Comparison of ENCODE assay signal across 14 cellular contexts in the genomic region with DNA sequence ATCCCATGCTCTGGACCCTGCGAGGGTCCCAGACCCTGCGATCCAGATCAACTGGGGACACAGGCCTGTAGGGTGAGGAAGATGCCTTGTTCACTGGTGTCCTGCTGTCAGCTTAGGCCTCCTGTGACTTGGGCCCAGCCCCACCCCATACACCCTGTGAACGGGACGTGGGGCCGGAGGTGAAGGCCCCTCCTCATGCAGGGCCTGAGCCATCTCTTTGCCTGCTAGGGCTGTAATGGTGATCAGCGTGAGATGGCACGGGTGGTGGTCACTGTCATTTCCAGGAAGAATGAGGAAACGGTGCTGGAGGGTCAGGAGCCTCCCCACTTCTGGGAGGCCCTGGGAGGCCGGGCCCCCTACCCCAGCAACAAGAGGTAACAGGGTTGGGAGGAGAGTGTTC. TPM values are rescaled to one million over a fixed set of nuclear protein-coding genes. Genes with fewer than 3 reads are reported as not detected.
DNase-seq lines count a peak whose midpoint lies in the region; ATAC-seq lines count a peak whose summit lies in the region.
"Had no signal": no experiment of that assay in that cellular context is flagged by ENCODE, and none has a peak within 500 bp of the region (broad histone marks: within the 10 kb centered on the region; RNA-seq: fewer than 3 reads in every experiment).

No MANE protein-coding gene starts in this region.

- H3K9me3 Mint-ChIP-seq in activated naive CD4-positive, alpha-beta T cell treated with anti-CD3 and anti-CD28 coated beads for 36 hours = no peaks in the 10 kb centered on the region
- H3K9me3 Mint-ChIP-seq in activated T-helper 17 cell treated with anti-CD3 and anti-CD28 coated beads, Interleukin-2, amount 50 U/mL, for 72 hours = no peaks in the 10 kb centered on the region
- H3K9me3 Mint-ChIP-seq: activated CD4-positive, alpha-beta T cell treated with anti-CD3 and anti-CD28 coated beads, Interleukin-2, amount 10 ng/mL, durations not matched to agents 7 days and 5 days; activated T-cell treated with anti-CD3 and anti-CD28 coated beads, Interleukin-2, amount 50 U/mL, for 4 hours had no signal

- no peak for ATAC-seq in activated T-helper 17 cell treated with anti-CD3 and anti-CD28 coated beads, Interleukin-2, amount 50 U/mL, for 72 hours (replicated peaks)
- ATAC-seq in HG02759 (IDR thresholded peaks at IDR 0.05; ENCODE audit: unreplicated experiment) = no peak

- CTCF ChIA-PET in activated naive CD4-positive, alpha-beta T cell treated with anti-CD3 and anti-CD28 coated beads for 36 hours (lab: Charles Lee) = interaction anchor here (1.0 to 4.0 kb wide), 6 partner anchors 9 to 149 kb away, joined by 3 to 35 read pairs (median 6); no protein-coding TSS in a partner anchor

- no peak for DNase-seq in activated naive CD4-positive, alpha-beta T cell treated with anti-CD3 and anti-CD28 coated beads for 36 hours
- DNase-seq in activated naive CD4-positive, alpha-beta T cell (lab: John Stamatoyannopoulos, UW) = no peak
- DNase-seq in NK-92 (lab: John Stamatoyannopoulos, UW; ENCODE audit: unreplicated experiment) = no peak
- no peak for DNase-seq in NCI-H1694 treated with DMSO at 0.1 percent for 48 hours (lab: John Stamatoyannopoulos, UW)
- DNase-seq: amniotic stem cell had no signal

- peak overlapping the region; percentile 90 to 96 for H3K27ac ChIP-seq in mucosa of rectum (ENCODE audit: low read depth in 2 of 2, low read length in 2 of 2)
- H3K27ac ChIP-seq in temporal lobe (ENCODE audit: low read depth, low read length) = peak overlapping the region; percentile 95
- H3K27ac ChIP-seq: lower lobe of right lung, SK-N-MC had no signal

- peaks cover 20% of the 10 kb centered on the region for H3K4me1 Mint-ChIP-seq in activated naive CD4-positive, alpha-beta T cell treated with anti-CD3 and anti-CD28 coated beads for 36 hours (ENCODE audit: low read depth)
- H3K4me1 Mint-ChIP-seq in activated T-helper 17 cell treated with anti-CD3 and anti-CD28 coated beads, Interleukin-2, amount 50 U/mL, for 72 hours = peaks cover 23% of the 10 kb centered on the region

- no peaks in the 10 kb centered on the region for H3K27me3 Mint-ChIP-seq in activated naive CD4-positive, alpha-beta T cell treated with anti-CD3 and anti-CD28 coated beads for 36 hours (ENCODE audit: low read depth)
- H3K27me3 Mint-ChIP-seq in activated T-helper 17 cell treated with anti-CD3 and anti-CD28 coated beads, Interleukin-2, amount 50 U/mL, for 72 hours = no peaks in the 10 kb centered on the region
- H3K27me3 Mint-ChIP-seq: activated CD4-positive, alpha-beta T cell treated with anti-CD3 and anti-CD28 coated beads, Interleukin-2, amount 10 ng/mL, durations not matched to agents 7 days and 5 days had no signal

- H3K4me3 ChIP-seq in mucosa of rectum (ENCODE audit: low read length in 2 of 2) = no peak overlapping the region
- H3K4me3 ChIP-seq: A549, lower lobe of right lung, SK-N-MC had no signal

- peaks cover 53 to 57% of the 10 kb centered on the region in 2 donors for H3K36me3 ChIP-seq in mucosa of rectum (ENCODE audit: control insufficient read depth in 2 of 2, insufficient read depth in 2 of 2, low read length in 2 of 2)

- no peaks in the 10 kb centered on the region for H3K27me3 ChIP-seq in mucosa of rectum (ENCODE audit: control insufficient read depth in 2 of 2, insufficient read depth in 2 of 2, low read length in 2 of 2)

- H3K27ac Mint-ChIP-seq in activated naive CD4-positive, alpha-beta T cell treated with anti-CD3 and anti-CD28 coated beads for 36 hours = peak overlapping the region; percentile 70
- H3K27ac Mint-ChIP-seq in activated T-helper 17 cell treated with anti-CD3 and anti-CD28 coated beads, Interleukin-2, amount 50 U/mL, for 72 hours = peak overlapping the region; percentile 81
- H3K27ac Mint-ChIP-seq: activated CD4-positive, alpha-beta T cell treated with anti-CD3 and anti-CD28 coated beads, Interleukin-2, amount 10 ng/mL, durations not matched to agents 7 days and 5 days had no signal

- peak overlapping the region; percentile 44 to 75 for H3K9ac ChIP-seq in mucosa of rectum (ENCODE audit: low read depth in 1 of 2, low read length in 2 of 2)

- peaks cover 18% of the 10 kb centered on the region for H3K36me3 Mint-ChIP-seq in activated naive CD4-positive, alpha-beta T cell treated with anti-CD3 and anti-CD28 coated beads for 36 hours (ENCODE audit: low read depth)
- peaks cover 28% of the 10 kb centered on the region for H3K36me3 Mint-ChIP-seq in activated T-helper 17 cell treated with anti-CD3 and anti-CD28 coated beads, Interleukin-2, amount 50 U/mL, for 72 hours (ENCODE audit: low read depth)

- H3K4me3 Mint-ChIP-seq in activated naive CD4-positive, alpha-beta T cell treated with anti-CD3 and anti-CD28 coated beads for 36 hours = no peak overlapping the region
- H3K4me3 Mint-ChIP-seq in activated T-helper 17 cell treated with anti-CD3 and anti-CD28 coated beads, Interleukin-2, amount 50 U/mL, for 72 hours = no peak overlapping the region
- H3K4me3 Mint-ChIP-seq: activated CD4-positive, alpha-beta T cell treated with anti-CD3 and anti-CD28 coated beads, Interleukin-2, amount 10 ng/mL, durations not matched to agents 7 days and 5 days; activated T-cell treated with anti-CD3 and anti-CD28 coated beads, Interleukin-2, amount 50 U/mL, for 4 hours had no signal

- intact Hi-C loops in activated naive CD4-positive, alpha-beta T cell treated with anti-CD3 and anti-CD28 coated beads for 36 hours (cut with micrococcal nuclease) = loop anchor here (1.0 kb wide), 1 partner anchor 29 kb away; no protein-coding TSS in a partner anchor

- H3K4me1 ChIP-seq in mucosa of rectum (ENCODE audit: control insufficient read depth in 2 of 2, insufficient read depth in 2 of 2, low read length in 2 of 2) = peaks cover 39 to 52% of the 10 kb centered on the region in 2 donors

- H3K9me3 ChIP-seq in mucosa of rectum (ENCODE audit: control insufficient read depth in 2 of 2, low read length in 2 of 2) = no peaks in the 10 kb centered on the region
- H3K9me3 ChIP-seq: A549, lower lobe of right lung had no signal

RNA-seq across cellular contexts. Expression of a gene that starts 12.4 kb away (rescaled TPM):
- 10 to 100 TPM; 13.7 to 14.2 TPM for total RNA-seq in activated naive CD4-positive, alpha-beta T cell treated with anti-CD3 and anti-CD28 coated beads for 36 hours
- 10 to 100 TPM; 12.7 to 13.4 TPM for total RNA-seq in activated T-helper 17 cell treated with anti-CD3 and anti-CD28 coated beads, Interleukin-2, amount 50 U/mL, for 72 hours
- total RNA-seq in temporal lobe = 9.1 TPM

RNA-seq across cellular contexts. Expression of a gene that starts 26.5 kb away (rescaled TPM):
- 10 to 100 TPM; 10.6 to 10.8 TPM for total RNA-seq in activated naive CD4-positive, alpha-beta T cell treated with anti-CD3 and anti-CD28 coated beads for 36 hours
- 10 to 100 TPM; 17.7 to 24.4 TPM for total RNA-seq in activated T-helper 17 cell treated with anti-CD3 and anti-CD28 coated beads, Interleukin-2, amount 50 U/mL, for 72 hours
- total RNA-seq in temporal lobe = 5.7 TPM

RNA-seq across cellular contexts. Expression of a gene that starts 36.1 kb away (rescaled TPM):
- under 1 TPM; 0.17 to 0.19 TPM for total RNA-seq in activated naive CD4-positive, alpha-beta T cell treated with anti-CD3 and anti-CD28 coated beads for 36 hours
- 1 to 10 TPM; 1.2 to 2.0 TPM for total RNA-seq in activated T-helper 17 cell treated with anti-CD3 and anti-CD28 coated beads, Interleukin-2, amount 50 U/mL, for 72 hours
- total RNA-seq in temporal lobe = 0.74 TPM
